ENCODE assay signal across 21 cellular contexts in the genomic region with DNA sequence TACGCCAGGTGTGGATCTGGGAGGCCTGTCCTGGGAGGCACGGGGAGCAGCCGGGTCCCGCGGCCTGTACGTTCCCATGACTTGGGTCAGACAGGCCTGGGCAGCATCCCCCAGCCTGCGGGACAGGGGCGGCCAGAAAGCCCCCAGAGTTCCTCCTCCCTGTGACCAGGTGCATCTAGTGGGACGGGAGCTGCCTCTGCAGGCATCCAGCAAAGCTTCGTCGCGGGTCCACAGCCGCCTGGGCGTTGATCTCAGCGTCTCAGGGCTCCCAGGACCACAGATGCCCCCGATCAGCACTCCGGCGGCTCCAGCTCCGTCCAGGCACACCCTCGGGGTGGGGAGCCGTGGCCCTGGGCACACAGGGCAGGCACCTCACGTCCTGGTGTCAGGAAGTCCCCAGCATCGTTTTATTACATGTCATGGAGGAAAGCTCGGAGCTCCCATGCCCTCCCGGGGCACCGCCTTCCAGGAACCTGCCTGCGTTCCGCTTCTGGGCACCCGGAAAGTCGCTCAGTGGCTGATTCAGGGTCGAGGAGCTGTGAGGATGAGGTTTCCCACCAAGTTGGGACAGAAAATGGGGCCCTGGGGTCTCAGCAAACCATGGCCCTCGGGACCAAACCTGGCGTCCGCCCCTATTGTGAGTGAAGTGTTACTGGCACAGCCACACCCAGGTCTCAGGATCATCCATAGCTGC. TPM values are rescaled to one million over a fixed set of nuclear protein-coding genes. Genes with fewer than 3 reads are reported as not detected.
DNase-seq lines count a peak whose midpoint lies in the region; ATAC-seq and TF ChIP-seq lines count a peak whose summit lies in the region.
"Had no signal": no experiment of that assay in that cellular context is flagged by ENCODE, and none has a peak within 500 bp of the region (broad histone marks: within the 10 kb centered on the region; RNA-seq: fewer than 3 reads in every experiment).

No MANE protein-coding gene starts in this region.

- H3K27me3 Mint-ChIP-seq in central memory CD8-positive, alpha-beta T cell, result no peaks in the 10 kb centered on the region

- H3K27ac ChIP-seq in cardiac muscle cell (peak overlapping the region; percentile 23), aorta (ENCODE audit: low read depth in 1 of 2, low read length in 2 of 2) (no peak overlapping the region)
- H3K27ac ChIP-seq: C4-2B, SJSA1 had no signal

- peaks cover 27% of the 10 kb centered on the region for H3K4me1 Mint-ChIP-seq in central memory CD8-positive, alpha-beta T cell

- no peak for DNase-seq in cardiac muscle cell (ENCODE audit: low read depth in 1 of 2, low spot score in 1 of 2)
- DNase-seq in left cardiac atrium, result no peak
- no peak for DNase-seq in central memory CD8-positive, alpha-beta T cell (ENCODE audit: low spot score in 2 of 2)
- DNase-seq in left lobe of liver (ENCODE audit: low spot score), result no peak
- DNase-seq in aorta, result peak in 1 of 2 donors; percentile 75
- DNase-seq in kidney tubule cell (ENCODE audit: low spot score), result no peak
- DNase-seq: 8988T, AML-193, KG1, NCI-H1092, NCI-H1436 treated with DMSO at 0.1 percent for 48 hours, NCI-H1930, NCI-H226, NCI-H524, NCI-H774 had no signal

- no peak for ATAC-seq in left cardiac atrium
- ATAC-seq in central memory CD8-positive, alpha-beta T cell (replicated peaks; ENCODE audit: extremely low read depth, poor library complexity, severe bottlenecking), result no peak
- ATAC-seq in left lobe of liver, result peak; percentile 4
- ATAC-seq in aorta (ENCODE audit: low FRiP score), result peak; percentile 27
- ATAC-seq in GM21723 (IDR thresholded peaks at IDR 0.05; ENCODE audit: unreplicated experiment), result no peak
- ATAC-seq in HG03175 (IDR thresholded peaks at IDR 0.05; ENCODE audit: unreplicated experiment), result no peak
- ATAC-seq: Panc1 had no signal

- H3K27me3 ChIP-seq in cardiac muscle cell (no peaks in the 10 kb centered on the region), aorta (ENCODE audit: control insufficient read depth in 1 of 2, insufficient read depth in 2 of 2, low read length in 1 of 2) (no peaks in the 10 kb centered on the region)
- H3K27me3 ChIP-seq: SJSA1 had no signal

- no peak overlapping the region for H3K4me3 Mint-ChIP-seq in central memory CD8-positive, alpha-beta T cell

- 89 to 93% methylated on average over 34 of the region's 34 CpGs for WGBS in aorta, 2 donors

- intact Hi-C loops in left cardiac atrium (cut with DNase I), result no loop called here
- intact Hi-C loops in aorta (cut with DNase I), result no loop called here

- H3K9me3 Mint-ChIP-seq in central memory CD8-positive, alpha-beta T cell, result no peaks in the 10 kb centered on the region

- TF ChIP-seq CTCF in cardiac muscle cell (IDR thresholded peaks at IDR 0.05; ENCODE audit: low read depth, low read length), result no peak

- peak overlapping the region; percentile 94 for H3K27ac Mint-ChIP-seq in central memory CD8-positive, alpha-beta T cell (ENCODE audit: low read depth)

- no peaks in the 10 kb centered on the region for H3K4me1 ChIP-seq in cardiac muscle cell (ENCODE audit: low read depth)
- no peaks in the 10 kb centered on the region for H3K4me1 ChIP-seq in aorta (ENCODE audit: control insufficient read depth in 1 of 2, insufficient read depth in 2 of 2, low read length in 2 of 2)
- H3K4me1 ChIP-seq: SJSA1 had no signal

- no peak overlapping the region for H3K4me3 ChIP-seq in cardiac muscle cell
- H3K4me3 ChIP-seq in aorta (ENCODE audit: low read length in 2 of 2), result no peak overlapping the region
- H3K4me3 ChIP-seq: SJSA1 had no signal

- H3K9me3 ChIP-seq in cardiac muscle cell (ENCODE audit: low read depth) (no peaks in the 10 kb centered on the region), aorta (ENCODE audit: control insufficient read depth, low read length) (no peaks in the 10 kb centered on the region)
- H3K9me3 ChIP-seq: SJSA1 had no signal

- H3K36me3 ChIP-seq in cardiac muscle cell (peaks cover 17% of the 10 kb centered on the region), aorta (ENCODE audit: control insufficient read depth in 1 of 2, insufficient read depth in 2 of 2, low read length in 1 of 2) (peaks cover 0 to 15% of the 10 kb centered on the region in 2 donors)

- peaks cover 38% of the 10 kb centered on the region for H3K36me3 Mint-ChIP-seq in central memory CD8-positive, alpha-beta T cell (ENCODE audit: insufficient read depth)

RNA-seq across cellular contexts. Expression of gene GZMM, which starts 1.5 kb away (rescaled TPM):
- total RNA-seq in cardiac muscle cell (not detected in 2 replicates), left cardiac atrium (1 to 10 TPM in 1 of 2 donors, under 1 TPM in 1; 0.81 to 1.1 TPM), left lobe of liver (0.33 TPM), aorta (under 1 TPM; 0.54 to 0.75 TPM)
- polyA plus RNA-seq in cardiac muscle cell (0.39 TPM in 1 of 2 replicates, not detected in the other), aorta (1 to 10 TPM in 1 of 2 donors, not detected in 1; 2.8 TPM)
- total RNA-seq: SJSA1 had no signal

RNA-seq across cellular contexts. Expression of gene CDC34, which starts 10.8 kb away (rescaled TPM):
- total RNA-seq in cardiac muscle cell (205 and 247 TPM in 2 replicates), left cardiac atrium (10 to 100 TPM; 63.9 to 71.0 TPM), left lobe of liver (53.5 TPM), aorta (10 to 100 TPM; 39.6 to 46.4 TPM)
- polyA plus RNA-seq in cardiac muscle cell (205 and 207 TPM in 2 replicates), aorta (10 to 100 TPM; 27.5 to 79.1 TPM)

RNA-seq across cellular contexts. Expression of gene BSG, which starts 30.1 kb away (rescaled TPM):
- total RNA-seq in cardiac muscle cell, result 826 and 1,015 TPM in 2 replicates
- 976 and 1,204 TPM in 2 replicates for polyA plus RNA-seq in cardiac muscle cell
- total RNA-seq in left cardiac atrium, result 1,000 to 10,000 TPM in 1 of 2 donors, 100 to 1,000 TPM in 1; 847 to 1,152 TPM
- total RNA-seq in left lobe of liver, result 98.2 TPM
- total RNA-seq in aorta, result 100 to 1,000 TPM; 264 to 281 TPM
- polyA plus RNA-seq in aorta, result 100 to 1,000 TPM; 239 to 436 TPM

RNA-seq across cellular contexts. Expression of gene TPGS1, which starts 35.0 kb away (rescaled TPM):
- 67.1 and 71.1 TPM in 2 replicates for total RNA-seq in cardiac muscle cell
- 55.8 and 56.2 TPM in 2 replicates for polyA plus RNA-seq in cardiac muscle cell
- 10 to 100 TPM; 12.1 to 14.9 TPM for total RNA-seq in left cardiac atrium
- total RNA-seq in left lobe of liver, result 10.4 TPM
- 10 to 100 TPM; 19.2 to 20.2 TPM for total RNA-seq in aorta
- 10 to 100 TPM; 17.4 to 33.0 TPM for polyA plus RNA-seq in aorta

RNA-seq across cellular contexts. Expression of gene MADCAM1, which starts 46.0 kb away (rescaled TPM):
- total RNA-seq in cardiac muscle cell (0.70 and 2.2 TPM in 2 replicates), left cardiac atrium (under 1 TPM; 0.24 to 0.41 TPM), left lobe of liver (0.53 TPM), aorta (under 1 TPM in 1 of 2 donors, not detected in 1; 0.63 TPM)
- polyA plus RNA-seq in cardiac muscle cell (2.5 and 3.4 TPM in 2 replicates), aorta (1 to 10 TPM in 1 of 2 donors, under 1 TPM in 1; 0.50 to 1.4 TPM)
- total RNA-seq: Daoy, SJSA1 had no signal

Comparison
In these comparisons a context has a peak if more than half of its experiments do, and no peak if none do; other contexts are left out.
1. ATAC-seq: peak in left lobe of liver (single experiment) and aorta (single experiment); none in left cardiac atrium (0 of 2), central memory CD8-positive, alpha-beta T cell (single experiment), GM21723 (single experiment) and HG03175 (single experiment).